In genomic region chr20:4864292-4864691, GRCh38 we compare ENCODE assay signal across 23 cellular contexts. TPM values are rescaled to one million over a fixed set of nuclear protein-coding genes. Genes with fewer than 3 reads are reported as not detected.
A peak's percentile ranks its signal among the peaks of the same experiment; 100 is the strongest.
DNase-seq lines count a peak whose midpoint lies in the region; FAIRE-seq and TF ChIP-seq lines count a peak whose summit lies in the region.
"Had no signal": no experiment of that assay in that cellular context is flagged by ENCODE, and none has a peak within 500 bp of the region (broad histone marks: within the 10 kb centered on the region; RNA-seq: fewer than 3 reads in every experiment).

No MANE protein-coding gene starts in this region.

- in situ Hi-C loops in Caki2 (cut with HindIII; ENCODE audit: low pct_unique_long_range_greater_than_20kb, low sequenced_read_pairs) = no loop called here

- H3K36me3 Mint-ChIP-seq in progenitor cell of endocrine pancreas (ENCODE audit: insufficient read depth) (peaks cover 22% of the 10 kb centered on the region), Calu3 (ENCODE audit: insufficient read depth, unreplicated experiment) (peaks cover 11% of the 10 kb centered on the region)
- peaks cover 90% of the 10 kb centered on the region for H3K36me3 Mint-ChIP-seq in activated T-cell treated with anti-CD3 and anti-CD28 coated beads, Interleukin-2, amount 50 U/mL, for 24 hours (ENCODE audit: low read depth)

- intact Hi-C loops in Calu3 (cut with micrococcal nuclease; ENCODE audit: unreplicated experiment) = no loop called here

- no TSS peak for BruUV-seq in Calu3 (replicated peaks; lab: Mats Ljungman, UMichigan)

- H3K9me3 Mint-ChIP-seq in progenitor cell of endocrine pancreas (ENCODE audit: low read depth) = no peaks in the 10 kb centered on the region
- H3K9me3 Mint-ChIP-seq in Calu3 (ENCODE audit: low read depth, unreplicated experiment) = no peaks in the 10 kb centered on the region
- no peaks in the 10 kb centered on the region for H3K9me3 Mint-ChIP-seq in activated T-cell treated with anti-CD3 and anti-CD28 coated beads, Interleukin-2, amount 50 U/mL, for 24 hours
- H3K9me3 Mint-ChIP-seq: naive thymus-derived CD8-positive, alpha-beta T cell had no signal

- 0 out of 2 replicates have a peak, but pooled peaks cover 8% of the 10 kb centered on the region for H3K36me3 ChIP-seq in BE2C

- CTCF ChIA-PET in Calu3 (lab: Charles Lee) = no interaction called here

- H3K4me1 ChIP-seq in BE2C = no peaks in the 10 kb centered on the region

- DNase-seq in Caki2 (ENCODE audit: low read depth) (peak; percentile 36), NCI-H146 treated with DMSO at 0.1 percent for 48 hours (lab: John Stamatoyannopoulos, UW; ENCODE audit: unreplicated experiment) (peak; percentile 54), progenitor cell of endocrine pancreas (ENCODE audit: low spot score, unreplicated experiment) (no peak), Calu3 (no peak), BE2C (no peak)
- DNase-seq in activated T-cell treated with anti-CD3 and anti-CD28 coated beads, Interleukin-2, amount 50 U/mL, for 24 hours = no peak
- DNase-seq: activated CD4-positive, CD25-positive, alpha-beta regulatory T cell treated with anti-CD3 and anti-CD28 coated beads, Interleukin-2, amount 50 U/mL, for 72 hours; activated CD8-positive, alpha-beta T cell treated with anti-CD3 and anti-CD28 coated beads, Interleukin-2, amount 10 ng/mL, durations not matched to agents 7 days and 5 days; activated effector memory CD4-positive, alpha-beta T cell treated with Interleukin-2 at 50 U/mL for 16 hours; DMS 273 treated with DMSO at 0.1 percent for 48 hours; GOT3; left ventricle myocardium superior; midbrain; naive thymus-derived CD8-positive, alpha-beta T cell; NCI-H2029 treated with DMSO at 0.1 percent for 48 hours; NCI-H526 treated with DMSO at 0.1 percent for 48 hours; occipital lobe; stimulated activated CD4-positive, alpha-beta T cell treated with anti-CD3 and anti-CD28 coated beads, Interleukin-2, amount 100 ng/mL, for 24 hours; upper lobe of left lung had no signal

- H3K27me3 Mint-ChIP-seq in progenitor cell of endocrine pancreas (peaks cover 8% of the 10 kb centered on the region), Calu3 (ENCODE audit: unreplicated experiment) (no peaks in the 10 kb centered on the region)
- no peaks in the 10 kb centered on the region for H3K27me3 Mint-ChIP-seq in activated T-cell treated with anti-CD3 and anti-CD28 coated beads, Interleukin-2, amount 50 U/mL, for 24 hours
- H3K27me3 Mint-ChIP-seq: naive thymus-derived CD8-positive, alpha-beta T cell had no signal

- H3K27me3 ChIP-seq in BE2C = no peaks in the 10 kb centered on the region
- H3K27me3 ChIP-seq: upper lobe of left lung had no signal

- FAIRE-seq in islet of Langerhans (lab: Jason Lieb, UNC) = peak; percentile 88
- FAIRE-seq: G401.6, TTC549 had no signal

- no peak overlapping the region for H3K4me3 ChIP-seq in BE2C (ENCODE audit: low read depth, low read length)
- H3K4me3 ChIP-seq: SK-N-MC, upper lobe of left lung had no signal

- no peaks in the 10 kb centered on the region for H3K9me3 ChIP-seq in BE2C
- H3K9me3 ChIP-seq: upper lobe of left lung had no signal

- TF ChIP-seq CTCF in progenitor cell of endocrine pancreas (IDR thresholded peaks at IDR 0.05; ENCODE audit: unreplicated experiment) (no peak), Calu3 (IDR thresholded peaks at IDR 0.05; ENCODE audit: unreplicated experiment) (no peak), BE2C (IDR thresholded peaks at IDR 0.05; ENCODE audit: low read depth, low read length) (no peak)

- H3K27ac Mint-ChIP-seq in progenitor cell of endocrine pancreas (peak overlapping the region; percentile 54), Calu3 (ENCODE audit: unreplicated experiment) (no peak overlapping the region)
- no peak overlapping the region for H3K27ac Mint-ChIP-seq in activated T-cell treated with anti-CD3 and anti-CD28 coated beads, Interleukin-2, amount 50 U/mL, for 24 hours
- H3K27ac Mint-ChIP-seq: activated CD8-positive, alpha-beta T cell treated with anti-CD3 and anti-CD28 coated beads, Interleukin-2, amount 10 ng/mL, durations not matched to agents 7 days and 5 days had no signal

- H3K4me3 Mint-ChIP-seq in progenitor cell of endocrine pancreas (ENCODE audit: low read depth) (no peak overlapping the region), Calu3 (ENCODE audit: low read depth, unreplicated experiment) (no peak overlapping the region)
- H3K4me3 Mint-ChIP-seq in activated T-cell treated with anti-CD3 and anti-CD28 coated beads, Interleukin-2, amount 50 U/mL, for 24 hours = no peak overlapping the region
- H3K4me3 Mint-ChIP-seq: activated CD8-positive, alpha-beta T cell treated with anti-CD3 and anti-CD28 coated beads, Interleukin-2, amount 10 ng/mL, durations not matched to agents 7 days and 5 days; naive thymus-derived CD8-positive, alpha-beta T cell had no signal

- peaks cover 16% of the 10 kb centered on the region for H3K4me1 Mint-ChIP-seq in progenitor cell of endocrine pancreas (ENCODE audit: low read depth)
- peaks cover 9% of the 10 kb centered on the region for H3K4me1 Mint-ChIP-seq in Calu3 (ENCODE audit: low read depth, unreplicated experiment)
- no peaks in the 10 kb centered on the region for H3K4me1 Mint-ChIP-seq in activated T-cell treated with anti-CD3 and anti-CD28 coated beads, Interleukin-2, amount 50 U/mL, for 24 hours (ENCODE audit: low read depth)

RNA-seq across cellular contexts. Expression of gene RASSF2, which starts 40.9 kb away (rescaled TPM):
- total RNA-seq in Caki2 (2014; rRNA removed; shearing (Covaris generic); ENCODE audit: low replicate concordance) = 45.8 and 58.6 TPM in 2 replicates
- total RNA-seq in progenitor cell of endocrine pancreas = 8.0 and 9.3 TPM in 2 replicates
- total RNA-seq in Calu3 (2022) = 0.28 and 0.39 TPM in 2 replicates
- polyA plus RNA-seq in BE2C (2012; ENCODE audit: insufficient read depth, insufficient read length, low read depth) = not detected

Comparison
In these comparisons a context has a peak if more than half of its experiments do, and no peak if none do; other contexts are left out.
1. DNase-seq: peak in Caki2 (single experiment) and NCI-H146 treated with DMSO at 0.1 percent for 48 hours (single experiment); none in progenitor cell of endocrine pancreas (single experiment), Calu3 (single experiment), activated T-cell treated with anti-CD3 and anti-CD28 coated beads, Interleukin-2, amount 50 U/mL, for 24 hours (single experiment) and BE2C (single experiment).